Comparison of ENCODE assay signal across 8 cellular contexts in genomic region chr5:143924926-143925325, GRCh38.
DNase-seq lines count a peak whose midpoint lies in the region; ATAC-seq and TF ChIP-seq lines count a peak whose summit lies in the region.
"Not testable (repeated sequence)": the region's sequence is repeated elsewhere in the genome, so short reads cannot be mapped to it uniquely, and the experiment has no call there.

No MANE protein-coding gene starts in this region.

- H3K4me1 Mint-ChIP-seq in WTC11 = peaks cover 58% of the 10 kb centered on the region
- H3K4me1 Mint-ChIP-seq in MCF 10A (ENCODE audit: insufficient read depth, unreplicated experiment) = peaks cover 39% of the 10 kb centered on the region
- H3K4me1 Mint-ChIP-seq in endodermal cell = peaks cover 42% of the 10 kb centered on the region

- H3K36me3 ChIP-seq in GM23248 (ENCODE audit: low read depth); HEK293 (ENCODE audit: control insufficient read depth in 2 of 2, insufficient read depth in 1 of 2, low read length in 2 of 2); IMR-90 (ENCODE audit: control insufficient read depth, insufficient read depth, low read length); endodermal cell (ENCODE audit: control insufficient read depth, insufficient read depth, low read length); mesendoderm (ENCODE audit: control insufficient read depth, insufficient read depth, low read length); skeletal muscle satellite cell (ENCODE audit: insufficient read depth, low read length): not testable (repeated sequence)

- CTCF ChIA-PET in HEK293 (lab: Yijun Ruan, JAX); IMR-90 (lab: Yijun Ruan, JAX): not testable (repeated sequence)
- CTCF ChIA-PET in WTC11 (lab: Charles Lee) (interaction anchor here (0.8 kb wide), 1 partner anchor 1689 kb away, joined by 3 read pairs; no protein-coding TSS in a partner anchor), MCF 10A (lab: Yijun Ruan, JAX) (interaction anchor here (0.8 kb wide), 1 partner anchor 21 kb away, joined by 3 read pairs; no protein-coding TSS in a partner anchor)

- H3K4me2 ChIP-seq in GM23248 (ENCODE audit: unreplicated experiment) (peak overlapping the region; percentile 67), skeletal muscle satellite cell (ENCODE audit: low read length) (peak overlapping the region; percentile 59)
- not testable (repeated sequence) for H3K4me2 ChIP-seq in IMR-90 (ENCODE audit: low read depth, low read length); mesendoderm (ENCODE audit: low read length)

- H3K9me3 ChIP-seq in GM23248 (ENCODE audit: low read depth); HEK293 (ENCODE audit: control insufficient read depth, insufficient read depth, low read depth, low read length); IMR-90 (ENCODE audit: control insufficient read depth, insufficient read depth, low read length); skeletal muscle satellite cell (replicated peaks; ENCODE audit: low read length): not testable (repeated sequence)
- H3K9me3 ChIP-seq in endodermal cell (ENCODE audit: control insufficient read depth, low read length) = peaks cover 19% of the 10 kb centered on the region

- H2BK5ac ChIP-seq in IMR-90 (ENCODE audit: low read depth, low read length, poor library complexity, severe bottlenecking) = peak overlapping the region; percentile 95
- H2BK5ac ChIP-seq in mesendoderm (ENCODE audit: low read length) = not testable (repeated sequence)

- H2BK120ac ChIP-seq in IMR-90 (ENCODE audit: low read depth, low read length) = 0 out of 2 replicates have a peak overlapping the region, but pooled peaks have one; percentile 7
- H2BK120ac ChIP-seq in mesendoderm (ENCODE audit: low read depth, low read length) = not testable (repeated sequence)

- TF ChIP-seq RAD21 in IMR-90 (IDR thresholded peaks at IDR 0.05; ENCODE audit: low read length) = not testable (repeated sequence)

- not testable (repeated sequence) for H3K27me3 Mint-ChIP-seq in WTC11 (ENCODE audit: low read depth); MCF 10A (ENCODE audit: insufficient read depth, unreplicated experiment); endodermal cell (ENCODE audit: insufficient read depth)

- not testable (repeated sequence) for H4K8ac ChIP-seq in IMR-90 (ENCODE audit: low read depth in 2 of 2, low read length in 2 of 2); mesendoderm (ENCODE audit: low read depth, low read length)

- not testable (repeated sequence) for H2AK9ac ChIP-seq in IMR-90 (replicated peaks; ENCODE audit: low read depth, low read length, poor library complexity)

- H2BK20ac ChIP-seq in IMR-90 (ENCODE audit: low read depth, low read length) = not testable (repeated sequence)

- H3K4me1 ChIP-seq in GM23248 (ENCODE audit: insufficient read depth) (peaks cover 49% of the 10 kb centered on the region), IMR-90 (ENCODE audit: control insufficient read depth, insufficient read depth, low read length) (peaks cover 12% of the 10 kb centered on the region), endodermal cell (ENCODE audit: control insufficient read depth, insufficient read depth, low read length) (peaks cover 15% of the 10 kb centered on the region), skeletal muscle satellite cell (ENCODE audit: control insufficient read depth, insufficient read depth, low read length) (peaks cover 44% of the 10 kb centered on the region)
- not testable (repeated sequence) for H3K4me1 ChIP-seq in HEK293 (ENCODE audit: control insufficient read depth, insufficient read depth, low read length); mesendoderm (ENCODE audit: control insufficient read depth, low read depth, low read length)

- dilution Hi-C loops in IMR-90 (cut with HindIII; ENCODE audit: low sequenced_read_pairs, unreplicated experiment) = not testable (repeated sequence)

- not testable (repeated sequence) for H2AK5ac ChIP-seq in IMR-90 (ENCODE audit: low read depth, low read length); mesendoderm (ENCODE audit: low read length)

- H3K4me3 Mint-ChIP-seq in WTC11; MCF 10A (ENCODE audit: unreplicated experiment); endodermal cell: not testable (repeated sequence)

- H3K79me2 ChIP-seq in GM23248 (ENCODE audit: insufficient read depth); mesendoderm (ENCODE audit: control insufficient read depth, insufficient read depth, low read length): not testable (repeated sequence)

- not testable (repeated sequence) for H2BK15ac ChIP-seq in IMR-90 (ENCODE audit: low read depth, low read length); mesendoderm (replicated peaks; ENCODE audit: low read depth)

- H4K91ac ChIP-seq in IMR-90 (ENCODE audit: insufficient read depth, low read depth, low read length) = not testable (repeated sequence)

- H3K27ac ChIP-seq in GM23248 = peak overlapping the region; percentile 85
- not testable (repeated sequence) for H3K27ac ChIP-seq in HEK293 (ENCODE audit: extremely low read depth, low read depth, low read length); IMR-90 (ENCODE audit: insufficient read depth, low read length); endodermal cell (ENCODE audit: low read depth, low read length); mesendoderm (ENCODE audit: low read depth, low read length)

- peak overlapping the region; percentile 85; the same call in 1 of the 2 replicates for H3K27ac Mint-ChIP-seq in WTC11
- H3K27ac Mint-ChIP-seq in MCF 10A (ENCODE audit: low read depth, unreplicated experiment) = peak overlapping the region; percentile 69
- peak overlapping the region; percentile 91 for H3K27ac Mint-ChIP-seq in endodermal cell

- H3F3A ChIP-seq in GM23248 (ENCODE audit: insufficient read depth) = peaks cover 51% of the 10 kb centered on the region

- not testable (repeated sequence) for TF ChIP-seq CTCF in HEK293 (tag by site-specific recombination; IDR thresholded peaks at IDR 0.05); IMR-90 (conservative IDR thresholded peaks at IDR 0.05; ENCODE audit: low read depth, low read length); WTC11 (IDR thresholded peaks at IDR 0.05); MCF 10A (IDR thresholded peaks at IDR 0.05; ENCODE audit: unreplicated experiment); endodermal cell (conservative IDR thresholded peaks at IDR 0.05)

- DNase-seq in GM23248; IMR-90; WTC11 (ENCODE audit: low spot score); MCF 10A (ENCODE audit: unreplicated experiment): not testable (repeated sequence)
- DNase-seq in endodermal cell (peak; percentile 72), mesendoderm (peak; percentile 73)

- not testable (repeated sequence) for H3K9me2 ChIP-seq in GM23248 (ENCODE audit: insufficient read depth)

- not testable (repeated sequence) for H3K14ac ChIP-seq in IMR-90 (replicated peaks; ENCODE audit: low read depth, low read length)

- H3K4ac ChIP-seq in IMR-90 (ENCODE audit: low read depth, low read length) = 0 out of 2 replicates have a peak overlapping the region, but pooled peaks have one; percentile 13
- H3K4ac ChIP-seq in mesendoderm (ENCODE audit: low read depth, low read length) = not testable (repeated sequence)

- 0 out of 2 replicates have a peak overlapping the region, but pooled peaks have one; percentile 29 for H3K4me3 ChIP-seq in GM23248
- H3K4me3 ChIP-seq in HEK293 (ENCODE audit: low read depth, low read length); IMR-90 (ENCODE audit: insufficient read depth, low read depth, low read length); endodermal cell (ENCODE audit: low read length); mesendoderm (ENCODE audit: low read length); skeletal muscle satellite cell (ENCODE audit: low read length): not testable (repeated sequence)

- WGBS in GM23248 (ENCODE audit: low coverage in 1 of 2, low lambda C conversion rate in 2 of 2, missing lambda C conversion rate in 2 of 2), 2 experiments = 65 to 67% methylated on average over 4 of the region's 4 CpGs
- 100% methylated on average over 1 of the region's 4 CpGs; no CpG with 5 or more reads in 1 of the 2 experiments for WGBS in IMR-90 (ENCODE audit: extremely low coverage in 2 of 2, insufficient read length in 1 of 2), 2 experiments
- WGBS in endodermal cell (ENCODE audit: insufficient coverage in 1 of 2, insufficient read length in 1 of 2), 2 experiments = 50 to 80% methylated on average over 1 to 3 of the region's 4 CpGs
- no CpG with 5 or more reads among the region's 4 CpGs for WGBS in mesendoderm (ENCODE audit: extremely low coverage, insufficient coverage, low lambda C conversion rate)

- not testable (repeated sequence) for TF ChIP-seq POLR2A in IMR-90 (IDR thresholded peaks at IDR 0.05; ENCODE audit: low read depth, low read length)

- H3K56ac ChIP-seq in IMR-90 (ENCODE audit: extremely low read depth, insufficient read depth, low read length); mesendoderm (ENCODE audit: low read length): not testable (repeated sequence)

- not testable (repeated sequence) for H3K36me3 Mint-ChIP-seq in WTC11; MCF 10A (ENCODE audit: insufficient read depth, unreplicated experiment); endodermal cell (ENCODE audit: low read depth)

- H3K9ac ChIP-seq in GM23248 (peak overlapping the region; percentile 49; the same call in 1 of the 2 replicates), skeletal muscle satellite cell (ENCODE audit: low read depth, low read length) (peak overlapping the region; percentile 69)
- H3K9ac ChIP-seq in IMR-90 (ENCODE audit: low read depth, low read length); endodermal cell (ENCODE audit: extremely low read depth, low read length, poor library complexity, severe bottlenecking); mesendoderm (ENCODE audit: low read length): not testable (repeated sequence)

- intact Hi-C loops in IMR-90 (cut with micrococcal nuclease); MCF 10A (cut with micrococcal nuclease): not testable (repeated sequence)

- in situ Hi-C loops in GM23248 (cut with MboI); IMR-90 (cut with MboI; ENCODE audit: low sequenced_read_pairs): not testable (repeated sequence)

- H4K20me1 ChIP-seq in GM23248 (ENCODE audit: insufficient read depth); IMR-90 (ENCODE audit: insufficient read depth, low read length): not testable (repeated sequence)

- not testable (repeated sequence) for H3K9me1 ChIP-seq in IMR-90 (ENCODE audit: insufficient read depth, low read length)

- POLR2A ChIA-PET in HEK293 (lab: Yijun Ruan, JAX); IMR-90 (lab: Charles Lee; ENCODE audit: unreplicated experiment); WTC11 (lab: Charles Lee): not testable (repeated sequence)
- POLR2A ChIA-PET in MCF 10A (lab: Yijun Ruan, JAX) = interaction anchor here (0.6 to 2.4 kb wide), 3 partner anchors 12 to 254 kb away, joined by 3 to 7 read pairs (median 3); no protein-coding TSS in a partner anchor

- ATAC-seq in IMR-90 (ENCODE audit: low read depth); WTC11: not testable (repeated sequence)

- not testable (repeated sequence) for H3K79me1 ChIP-seq in IMR-90 (ENCODE audit: low read depth in 1 of 2, low read length in 2 of 2); mesendoderm (ENCODE audit: low read length)

- H2AFZ ChIP-seq in GM23248 = peak overlapping the region; percentile 18
- not testable (repeated sequence) for H2AFZ ChIP-seq in IMR-90 (replicated peaks; ENCODE audit: low read length, poor library complexity)

- H3K27me3 ChIP-seq in GM23248 (replicated peaks; ENCODE audit: insufficient read depth); IMR-90 (ENCODE audit: control insufficient read depth, insufficient read depth, low read length); endodermal cell (ENCODE audit: control insufficient read depth, insufficient read depth, low read length, poor library complexity, severe bottlenecking); mesendoderm (ENCODE audit: insufficient read depth, low read length, poor library complexity); skeletal muscle satellite cell (ENCODE audit: control insufficient read depth, insufficient read depth, low read length): not testable (repeated sequence)

- H3K18ac ChIP-seq in IMR-90 (ENCODE audit: low read depth, low read length); mesendoderm (ENCODE audit: low read length): not testable (repeated sequence)

- H4K5ac ChIP-seq in IMR-90 (ENCODE audit: low read depth, low read length); mesendoderm (ENCODE audit: low read length): not testable (repeated sequence)

- H3K23ac ChIP-seq in IMR-90 (ENCODE audit: low read depth, low read length); mesendoderm (ENCODE audit: low read length): not testable (repeated sequence)

- BruUV-seq in IMR-90 (replicated peaks; lab: Mats Ljungman, UMichigan); MCF 10A (replicated peaks; lab: Mats Ljungman, UMichigan): not testable (repeated sequence)

- H3K9me3 Mint-ChIP-seq in WTC11; MCF 10A (ENCODE audit: unreplicated experiment); endodermal cell: not testable (repeated sequence)
